ENCODE assay signal across 11 cellular contexts in genomic region chr5:132099073-132099748, GRCh38. TPM values are rescaled to one million over a fixed set of nuclear protein-coding genes. Genes with fewer than 3 reads are reported as not detected.
DNase-seq lines count a peak whose midpoint lies in the region; ATAC-seq, FAIRE-seq and TF ChIP-seq lines count a peak whose summit lies in the region.
"Had no signal": no experiment of that assay in that cellular context is flagged by ENCODE, and none has a peak within 500 bp of the region (broad histone marks: within the 10 kb centered on the region; RNA-seq: fewer than 3 reads in every experiment).

No MANE protein-coding gene starts in this region.

- peak; percentile 30 for ATAC-seq in GM21723 (IDR thresholded peaks at IDR 0.05; ENCODE audit: unreplicated experiment)
- ATAC-seq in central memory CD8-positive, alpha-beta T cell (replicated peaks; ENCODE audit: extremely low read depth, poor library complexity, severe bottlenecking) = peak; percentile 57
- ATAC-seq in heart right ventricle = no peak

- WGBS in heart right ventricle, 2 donors = 63% methylated on average over 5 of the region's 5 CpGs
- WGBS in testis, 2 donors = 80 to 85% methylated on average over 5 of the region's 5 CpGs

- H3K27me3 ChIP-seq in heart right ventricle = no peaks in the 10 kb centered on the region
- H3K27me3 ChIP-seq in testis = no peaks in the 10 kb centered on the region

- H3K36me3 ChIP-seq in heart right ventricle (no peaks in the 10 kb centered on the region), testis (ENCODE audit: low read depth, missing control alignments) (no peaks in the 10 kb centered on the region)

- H3K4me1 ChIP-seq in heart right ventricle (peaks cover 13 to 59% (median 20%) of the 10 kb centered on the region in 9 donors), testis (peaks cover 7% of the 10 kb centered on the region)

- TF ChIP-seq CTCF in GM13977 (IDR thresholded peaks at IDR 0.05; ENCODE audit: extremely low read depth, insufficient read depth, missing control alignments) = no peak
- no peak for TF ChIP-seq CTCF in heart right ventricle (IDR thresholded peaks at IDR 0.05)
- no peak for TF ChIP-seq CTCF in testis (IDR thresholded peaks at IDR 0.05)

- H3K4me1 Mint-ChIP-seq in central memory CD8-positive, alpha-beta T cell = peaks cover 82% of the 10 kb centered on the region

- DNase-seq in GM13977 (ENCODE audit: low spot score) = peak; percentile 57
- DNase-seq in NAMALWA (ENCODE audit: low spot score) = peak; percentile 28
- DNase-seq in central memory CD8-positive, alpha-beta T cell (ENCODE audit: low spot score in 2 of 2) = peak in 1 of 2 donors; percentile 41
- DNase-seq in heart right ventricle = no peak
- no peak for DNase-seq in HTR-8/SVneo (ENCODE audit: insufficient read length, low spot score)
- DNase-seq in testis = no peak
- no peak for DNase-seq in RKO (ENCODE audit: low spot score)

- intact Hi-C loops in heart right ventricle (cut with DNase I) = no loop called here
- intact Hi-C loops in testis (cut with DNase I; ENCODE audit: low total_unique reads) = no loop called here

- TF ChIP-seq POLR2A in testis (IDR thresholded peaks at IDR 0.05) = no peak

- no peaks in the 10 kb centered on the region for H3K9me3 Mint-ChIP-seq in central memory CD8-positive, alpha-beta T cell

- no peaks in the 10 kb centered on the region for H3K27me3 Mint-ChIP-seq in central memory CD8-positive, alpha-beta T cell

- H3K27ac ChIP-seq in heart right ventricle (no peak overlapping the region), testis (no peak overlapping the region)

- in situ Hi-C loops in GM13977 (cut with MboI; ENCODE audit: low pct_unique_long_range_greater_than_20kb, low sequenced_read_pairs, unreplicated experiment) = no loop called here

- peak overlapping the region; percentile 88 for H3K27ac Mint-ChIP-seq in central memory CD8-positive, alpha-beta T cell (ENCODE audit: low read depth)

- peak overlapping the region; percentile 53 for H3K4me3 Mint-ChIP-seq in central memory CD8-positive, alpha-beta T cell

- peaks cover 2% of the 10 kb centered on the region for H3K36me3 Mint-ChIP-seq in central memory CD8-positive, alpha-beta T cell (ENCODE audit: insufficient read depth)

- H3K9me3 ChIP-seq in heart right ventricle = no peaks in the 10 kb centered on the region
- no peaks in the 10 kb centered on the region for H3K9me3 ChIP-seq in testis

- H3K4me3 ChIP-seq in heart right ventricle (no peak overlapping the region), testis (no peak overlapping the region)

- no peak for FAIRE-seq in HTR-8/SVneo (lab: Jason Lieb, UNC)
- FAIRE-seq: G401.6 had no signal

RNA-seq across cellular contexts. Expression of gene CSF2, which starts 25.6 kb away (rescaled TPM):
- total RNA-seq in heart right ventricle (not detected), testis (not detected)
- polyA plus RNA-seq in heart right ventricle (not detected), testis (ENCODE audit: insufficient read depth, low read depth, low replicate concordance) (not detected)
- total RNA-seq: cerebellum, mesenteric fat pad had no signal

RNA-seq across cellular contexts. Expression of gene IL3, which starts 38.8 kb away (rescaled TPM):
- total RNA-seq in heart right ventricle (not detected), testis (under 1 TPM in 1 of 2 donors, not detected in 1; 0.39 TPM)
- polyA plus RNA-seq in heart right ventricle (not detected), testis (ENCODE audit: insufficient read depth, low read depth, low replicate concordance) (not detected)
- total RNA-seq: cerebellum, mesenteric fat pad had no signal

Comparison
In these comparisons a context has a peak if more than half of its experiments do, and no peak if none do; other contexts are left out.
1. DNase-seq: peak in GM13977 (single experiment) and NAMALWA (single experiment); none in heart right ventricle (0 of 2), HTR-8/SVneo (single experiment), testis (single experiment) and RKO (single experiment).
2. ATAC-seq: peak in GM21723 (single experiment) and central memory CD8-positive, alpha-beta T cell (single experiment); none in heart right ventricle (0 of 8).